24 cellular contexts compared by ENCODE assay signal in genomic region chr2:7722212-7722910, GRCh38.
DNase-seq lines count a peak whose midpoint lies in the region; ATAC-seq and TF ChIP-seq lines count a peak whose summit lies in the region.
"Had no signal": no experiment of that assay in that cellular context is flagged by ENCODE, and none has a peak within 500 bp of the region (broad histone marks: within the 10 kb centered on the region; RNA-seq: fewer than 3 reads in every experiment).

No MANE protein-coding gene starts in this region.

- H3K4me1 Mint-ChIP-seq in activated CD8-positive, alpha-beta memory T cell treated with anti-CD3 and anti-CD28 coated beads, Interleukin-2, amount 10 ng/mL, durations not matched to agents 7 days and 5 days = peaks cover 59% of the 10 kb centered on the region
- H3K4me1 Mint-ChIP-seq in GM23338 (peaks cover 12% of the 10 kb centered on the region), immature natural killer cell (peaks cover 58 to 62% of the 10 kb centered on the region in 2 donors)
- H3K4me1 Mint-ChIP-seq: stimulated activated memory B cell treated with anti-CD40 and anti-IgM and Interleukin-4, amounts not matched to agents 10 μg/mL and 1 μg/mL and 100 μg/mL, for 72 hours had no signal

- 0 out of 2 replicates have a peak, but pooled peaks cover 9% of the 10 kb centered on the region for H3K4me1 ChIP-seq in GM23338 (ENCODE audit: insufficient read depth)
- H3K4me1 ChIP-seq: tibial nerve had no signal

- ATAC-seq in activated CD8-positive, alpha-beta memory T cell treated with anti-CD3 and anti-CD28 coated beads, Interleukin-2, amount 10 ng/mL, durations not matched to agents 7 days and 5 days = no peak
- no peak for ATAC-seq in GM23338
- ATAC-seq in HG03575 (IDR thresholded peaks at IDR 0.05; ENCODE audit: extremely low read depth, insufficient number of reproducible peaks, low FRiP score, unreplicated experiment) = peak; percentile 51
- ATAC-seq: stimulated activated memory B cell treated with anti-CD40 and anti-IgM and Interleukin-4, amounts not matched to agents 10 μg/mL and 1 μg/mL and 100 μg/mL, for 72 hours; WTC11 had no signal

- H3K79me2 ChIP-seq in GM23338 (replicated peaks; ENCODE audit: insufficient read depth) = no peaks in the 10 kb centered on the region

- H3K27me3 ChIP-seq in GM23338 (ENCODE audit: insufficient read depth) = no peaks in the 10 kb centered on the region
- H3K27me3 ChIP-seq: BLaER1 treated with 17β-estradiol and CSF1 and Interleukin-3, amounts not matched to agents 10 nM and 100 nM; tibial nerve had no signal

- no peak overlapping the region for H3K4me3 ChIP-seq in GM23338
- H3K4me3 ChIP-seq: BLaER1 treated with 17β-estradiol and CSF1 and Interleukin-3, amounts not matched to agents 10 nM and 100 nM; tibial nerve had no signal

- peak overlapping the region; percentile 90 for H3K4me3 Mint-ChIP-seq in activated CD8-positive, alpha-beta memory T cell treated with anti-CD3 and anti-CD28 coated beads, Interleukin-2, amount 10 ng/mL, durations not matched to agents 7 days and 5 days
- H3K4me3 Mint-ChIP-seq in GM23338 (no peak overlapping the region), immature natural killer cell (peak overlapping the region in 3 of 5 donors; percentile 36 to 76 (median 64))
- H3K4me3 Mint-ChIP-seq: H9; nephron progenitor cell; stimulated activated memory B cell treated with anti-CD40 and anti-IgM and Interleukin-4, amounts not matched to agents 10 μg/mL and 1 μg/mL and 100 μg/mL, for 72 hours; WTC11 had no signal

- no peak overlapping the region for H3K27ac ChIP-seq in GM23338 (ENCODE audit: low read depth)
- H3K27ac ChIP-seq: 22Rv1; BLaER1 treated with 17β-estradiol and CSF1 and Interleukin-3, amounts not matched to agents 10 nM and 100 nM; HL-60; tibial nerve had no signal

- H3K27me3 Mint-ChIP-seq in activated CD8-positive, alpha-beta memory T cell treated with anti-CD3 and anti-CD28 coated beads, Interleukin-2, amount 10 ng/mL, durations not matched to agents 7 days and 5 days = no peaks in the 10 kb centered on the region
- peaks cover 4% of the 10 kb centered on the region for H3K27me3 Mint-ChIP-seq in GM23338 (ENCODE audit: insufficient read depth, low read depth, poor library complexity)
- H3K27me3 Mint-ChIP-seq in immature natural killer cell (ENCODE audit: low read depth in 3 of 3) = peaks cover 2 to 8% (median 5%) of the 10 kb centered on the region in 3 donors
- H3K27me3 Mint-ChIP-seq: stimulated activated memory B cell treated with anti-CD40 and anti-IgM and Interleukin-4, amounts not matched to agents 10 μg/mL and 1 μg/mL and 100 μg/mL, for 72 hours had no signal

- H4K20me1 ChIP-seq in GM23338 (replicated peaks; ENCODE audit: insufficient read depth) = no peaks in the 10 kb centered on the region
- H4K20me1 ChIP-seq: BLaER1 treated with 17β-estradiol and CSF1 and Interleukin-3, amounts not matched to agents 10 nM and 100 nM had no signal

- peaks cover 39% of the 10 kb centered on the region for H3K36me3 Mint-ChIP-seq in activated CD8-positive, alpha-beta memory T cell treated with anti-CD3 and anti-CD28 coated beads, Interleukin-2, amount 10 ng/mL, durations not matched to agents 7 days and 5 days
- H3K36me3 Mint-ChIP-seq in GM23338 (ENCODE audit: low read depth) = no peaks in the 10 kb centered on the region; the same call in 2 of the 3 replicates
- H3K36me3 Mint-ChIP-seq in immature natural killer cell = no peaks in the 10 kb centered on the region
- H3K36me3 Mint-ChIP-seq: stimulated activated memory B cell treated with anti-CD40 and anti-IgM and Interleukin-4, amounts not matched to agents 10 μg/mL and 1 μg/mL and 100 μg/mL, for 72 hours; WTC11 had no signal

- peak overlapping the region; percentile 86 for H2AFZ ChIP-seq in GM23338

- H3K27ac Mint-ChIP-seq in activated CD8-positive, alpha-beta memory T cell treated with anti-CD3 and anti-CD28 coated beads, Interleukin-2, amount 10 ng/mL, durations not matched to agents 7 days and 5 days = peak overlapping the region; percentile 97
- H3K27ac Mint-ChIP-seq in GM23338 (no peak overlapping the region), immature natural killer cell (peak overlapping the region; percentile 31 to 98 (median 78))
- H3K27ac Mint-ChIP-seq: H9; stimulated activated memory B cell treated with anti-CD40 and anti-IgM and Interleukin-4, amounts not matched to agents 10 μg/mL and 1 μg/mL and 100 μg/mL, for 72 hours; WTC11 had no signal

- H3K36me3 ChIP-seq in GM23338 (ENCODE audit: insufficient read depth) = no peaks in the 10 kb centered on the region
- H3K36me3 ChIP-seq: BLaER1 treated with 17β-estradiol and CSF1 and Interleukin-3, amounts not matched to agents 10 nM and 100 nM; tibial nerve had no signal

- peaks cover 11% of the 10 kb centered on the region; the same call in 1 of the 2 replicates for H3K9me2 ChIP-seq in GM23338 (ENCODE audit: insufficient read depth)

- TF ChIP-seq CTCF in GM23338 (conservative IDR thresholded peaks at IDR 0.05; ENCODE audit: low read depth in 2 of 2) = no peak

- no peak overlapping the region for H3K4me2 ChIP-seq in GM23338
- H3K4me2 ChIP-seq: BLaER1 treated with 17β-estradiol and CSF1 and Interleukin-3, amounts not matched to agents 10 nM and 100 nM had no signal

- peak; percentile 63 for DNase-seq in activated CD8-positive, alpha-beta memory T cell treated with anti-CD3 and anti-CD28 coated beads, Interleukin-2, amount 10 ng/mL, durations not matched to agents 7 days and 5 days
- no peak for DNase-seq in activated CD8-positive, alpha-beta memory T cell treated with anti-CD3 and anti-CD28 coated beads, Interleukin-2, amount 50 U/mL, for 4 hours
- DNase-seq in GM23338 (ENCODE audit: low spot score) (no peak), immature natural killer cell (peak in 1 of 3 donors; percentile 44), pons (ENCODE audit: low spot score) (no peak), COR-L47 (lab: John Stamatoyannopoulos, UW) (no peak)
- DNase-seq in stimulated activated CD4-positive, alpha-beta T cell treated with anti-CD3 and anti-CD28 coated beads, Interleukin-4, amount 100 ng/mL, for 24 hours = no peak
- DNase-seq: activated naive CD4-positive, alpha-beta T cell treated with Interleukin-2 at 50 U/mL for 16 hours; H9; hippocampal formation; kidney; mesendoderm; MV-4-11; NCI-H2029 treated with DMSO at 0.1 percent for 48 hours; NCI-H524 treated with DMSO at 0.1 percent for 48 hours; nephron progenitor cell; Right ventricle myocardium superior had no signal

- H3K9me3 Mint-ChIP-seq in activated CD8-positive, alpha-beta memory T cell treated with anti-CD3 and anti-CD28 coated beads, Interleukin-2, amount 10 ng/mL, durations not matched to agents 7 days and 5 days (ENCODE audit: low read depth) = peaks cover 3% of the 10 kb centered on the region
- no peaks in the 10 kb centered on the region; the same call in 2 of the 3 replicates for H3K9me3 Mint-ChIP-seq in GM23338
- H3K9me3 Mint-ChIP-seq in immature natural killer cell = no peaks in the 10 kb centered on the region
- H3K9me3 Mint-ChIP-seq: H9; nephron progenitor cell; stimulated activated memory B cell treated with anti-CD40 and anti-IgM and Interleukin-4, amounts not matched to agents 10 μg/mL and 1 μg/mL and 100 μg/mL, for 72 hours had no signal

- CTCF ChIA-PET in activated CD8-positive, alpha-beta memory T cell treated with anti-CD3 and anti-CD28 coated beads, Interleukin-2, amount 10 ng/mL, durations not matched to agents 7 days and 5 days (lab: Charles Lee) = interaction anchor here (0.7 to 2.5 kb wide), 2 partner anchors 12 to 958 kb away, joined by 3 to 7 read pairs; no protein-coding TSS in a partner anchor

- no peaks in the 10 kb centered on the region for H3F3A ChIP-seq in GM23338 (replicated peaks; ENCODE audit: low read depth)

TF ChIP-seq in GM23338, 12 proteins besides CTCF, POLR2A, EP300 and RAD21 (continues in another document):
- no peak for TF ChIP-seq EZH2 (IDR thresholded peaks at IDR 0.05; ENCODE audit: low read depth, unreplicated experiment)
- no peak for TF ChIP-seq NANOG (IDR thresholded peaks at IDR 0.05; ENCODE audit: borderline replicate concordance)
- no peak for TF ChIP-seq ZNF114 (CRISPR knock-in tag; IDR thresholded peaks at IDR 0.05)
